In the genomic region with DNA sequence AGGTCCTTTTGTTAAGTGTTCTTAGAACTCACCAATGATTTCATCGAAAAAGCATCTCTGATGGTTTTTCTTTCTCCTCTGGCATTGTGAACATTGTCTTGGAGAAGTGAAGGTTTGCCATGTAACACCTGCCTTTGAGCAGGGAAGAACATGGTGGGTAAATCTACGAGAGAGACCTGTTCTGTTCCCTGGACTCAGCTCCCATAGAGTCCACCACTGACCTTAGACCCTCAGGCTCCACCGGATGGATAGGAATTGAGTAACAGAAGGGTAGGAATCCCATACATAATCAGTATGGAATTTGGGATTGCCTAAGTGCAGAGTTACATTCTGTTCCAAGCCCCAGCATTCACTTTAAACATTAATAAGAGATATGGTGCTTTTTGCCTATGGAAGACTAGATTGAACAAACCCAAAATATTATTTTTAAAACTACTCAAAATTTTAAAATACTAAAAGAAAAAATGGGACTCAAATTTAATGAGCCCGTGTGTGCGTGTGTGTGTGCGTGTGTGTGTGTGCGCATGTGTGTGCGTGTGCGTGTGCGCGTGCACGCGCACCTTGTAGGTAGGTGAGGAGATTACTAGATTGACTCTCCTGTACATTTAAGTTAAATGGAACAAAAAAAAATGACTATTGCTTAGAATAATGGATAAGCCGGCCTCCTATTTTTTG, we compare ENCODE assay signal across 1 cellular context.
A peak's percentile ranks its signal among the peaks of the same experiment; 100 is the strongest.
TF ChIP-seq lines count a peak whose summit lies in the region.

No MANE protein-coding gene starts in this region.

TF ChIP-seq in HepG2, 621 proteins besides CTCF, POLR2A, EP300 and RAD21 (continued from another document and continues in another):
- TF ChIP-seq POGK (CRISPR knock-in tag; conservative IDR thresholded peaks at IDR 0.05), result 0 out of 2 replicates have a peak, but pooled peaks have one; percentile 51
- no peak; the same call in 1 of the 2 replicates for TF ChIP-seq ZNF441 (CRISPR knock-in tag; IDR thresholded peaks at IDR 0.05; ENCODE audit: borderline replicate concordance)
- TF ChIP-seq ZBTB8A (CRISPR knock-in tag; IDR thresholded peaks at IDR 0.05; ENCODE audit: borderline replicate concordance, low read depth), result no peak
- TF ChIP-seq NKX3-1 (CRISPR knock-in tag; IDR thresholded peaks at IDR 0.05), result no peak
- peak; percentile 89 for TF ChIP-seq GATAD2A (CRISPR knock-in tag; IDR thresholded peaks at IDR 0.05)
- no peak for TF ChIP-seq ZHX2 (IDR thresholded peaks at IDR 0.05; ENCODE audit: low read depth)
- TF ChIP-seq ZHX2 (CRISPR knock-in tag; IDR thresholded peaks at IDR 0.05; ENCODE audit: borderline replicate concordance), result no peak
- no peak for TF ChIP-seq ZNF660 (CRISPR knock-in tag; IDR thresholded peaks at IDR 0.05; ENCODE audit: borderline replicate concordance, low read depth)
- peak; percentile 85 for TF ChIP-seq POGZ (CRISPR knock-in tag; IDR thresholded peaks at IDR 0.05)
- TF ChIP-seq TEAD3 (CRISPR knock-in tag; optimal IDR thresholded peaks at IDR 0.05; ENCODE audit: borderline replicate concordance), result peak; percentile 98
- TF ChIP-seq, protein P1, sequence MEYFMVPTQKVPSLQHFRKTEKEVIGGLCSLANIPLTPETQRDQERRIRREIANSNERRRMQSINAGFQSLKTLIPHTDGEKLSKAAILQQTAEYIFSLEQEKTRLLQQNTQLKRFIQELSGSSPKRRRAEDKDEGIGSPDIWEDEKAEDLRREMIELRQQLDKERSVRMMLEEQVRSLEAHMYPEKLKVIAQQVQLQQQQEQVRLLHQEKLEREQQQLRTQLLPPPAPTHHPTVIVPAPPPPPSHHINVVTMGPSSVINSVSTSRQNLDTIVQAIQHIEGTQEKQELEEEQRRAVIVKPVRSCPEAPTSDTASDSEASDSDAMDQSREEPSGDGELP (IDR thresholded peaks at IDR 0.05; ENCODE audit: borderline replicate concordance, low read depth), result no peak
- TF ChIP-seq, protein P2, sequence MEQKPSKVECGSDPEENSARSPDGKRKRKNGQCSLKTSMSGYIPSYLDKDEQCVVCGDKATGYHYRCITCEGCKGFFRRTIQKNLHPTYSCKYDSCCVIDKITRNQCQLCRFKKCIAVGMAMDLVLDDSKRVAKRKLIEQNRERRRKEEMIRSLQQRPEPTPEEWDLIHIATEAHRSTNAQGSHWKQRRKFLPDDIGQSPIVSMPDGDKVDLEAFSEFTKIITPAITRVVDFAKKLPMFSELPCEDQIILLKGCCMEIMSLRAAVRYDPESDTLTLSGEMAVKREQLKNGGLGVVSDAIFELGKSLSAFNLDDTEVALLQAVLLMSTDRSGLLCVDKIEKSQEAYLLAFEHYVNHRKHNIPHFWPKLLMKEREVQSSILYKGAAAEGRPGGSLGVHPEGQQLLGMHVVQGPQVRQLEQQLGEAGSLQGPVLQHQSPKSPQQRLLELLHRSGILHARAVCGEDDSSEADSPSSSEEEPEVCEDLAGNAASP (CRISPR knock-in tag; IDR thresholded peaks at IDR 0.05; ENCODE audit: borderline replicate concordance), result peak; percentile 50; the same call in 1 of the 2 replicates
- no peak for TF ChIP-seq SMARCE1 (IDR thresholded peaks at IDR 0.05; ENCODE audit: borderline replicate concordance)
- TF ChIP-seq, protein P3, sequence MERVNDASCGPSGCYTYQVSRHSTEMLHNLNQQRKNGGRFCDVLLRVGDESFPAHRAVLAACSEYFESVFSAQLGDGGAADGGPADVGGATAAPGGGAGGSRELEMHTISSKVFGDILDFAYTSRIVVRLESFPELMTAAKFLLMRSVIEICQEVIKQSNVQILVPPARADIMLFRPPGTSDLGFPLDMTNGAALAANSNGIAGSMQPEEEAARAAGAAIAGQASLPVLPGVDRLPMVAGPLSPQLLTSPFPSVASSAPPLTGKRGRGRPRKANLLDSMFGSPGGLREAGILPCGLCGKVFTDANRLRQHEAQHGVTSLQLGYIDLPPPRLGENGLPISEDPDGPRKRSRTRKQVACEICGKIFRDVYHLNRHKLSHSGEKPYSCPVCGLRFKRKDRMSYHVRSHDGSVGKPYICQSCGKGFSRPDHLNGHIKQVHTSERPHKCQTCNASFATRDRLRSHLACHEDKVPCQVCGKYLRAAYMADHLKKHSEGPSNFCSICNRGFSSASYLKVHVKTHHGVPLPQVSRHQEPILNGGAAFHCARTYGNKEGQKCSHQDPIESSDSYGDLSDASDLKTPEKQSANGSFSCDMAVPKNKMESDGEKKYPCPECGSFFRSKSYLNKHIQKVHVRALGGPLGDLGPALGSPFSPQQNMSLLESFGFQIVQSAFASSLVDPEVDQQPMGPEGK (CRISPR knock-in tag; IDR thresholded peaks at IDR 0.05), result 0 out of 2 replicates have a peak, but pooled peaks have one; percentile 19
- TF ChIP-seq, protein P4, sequence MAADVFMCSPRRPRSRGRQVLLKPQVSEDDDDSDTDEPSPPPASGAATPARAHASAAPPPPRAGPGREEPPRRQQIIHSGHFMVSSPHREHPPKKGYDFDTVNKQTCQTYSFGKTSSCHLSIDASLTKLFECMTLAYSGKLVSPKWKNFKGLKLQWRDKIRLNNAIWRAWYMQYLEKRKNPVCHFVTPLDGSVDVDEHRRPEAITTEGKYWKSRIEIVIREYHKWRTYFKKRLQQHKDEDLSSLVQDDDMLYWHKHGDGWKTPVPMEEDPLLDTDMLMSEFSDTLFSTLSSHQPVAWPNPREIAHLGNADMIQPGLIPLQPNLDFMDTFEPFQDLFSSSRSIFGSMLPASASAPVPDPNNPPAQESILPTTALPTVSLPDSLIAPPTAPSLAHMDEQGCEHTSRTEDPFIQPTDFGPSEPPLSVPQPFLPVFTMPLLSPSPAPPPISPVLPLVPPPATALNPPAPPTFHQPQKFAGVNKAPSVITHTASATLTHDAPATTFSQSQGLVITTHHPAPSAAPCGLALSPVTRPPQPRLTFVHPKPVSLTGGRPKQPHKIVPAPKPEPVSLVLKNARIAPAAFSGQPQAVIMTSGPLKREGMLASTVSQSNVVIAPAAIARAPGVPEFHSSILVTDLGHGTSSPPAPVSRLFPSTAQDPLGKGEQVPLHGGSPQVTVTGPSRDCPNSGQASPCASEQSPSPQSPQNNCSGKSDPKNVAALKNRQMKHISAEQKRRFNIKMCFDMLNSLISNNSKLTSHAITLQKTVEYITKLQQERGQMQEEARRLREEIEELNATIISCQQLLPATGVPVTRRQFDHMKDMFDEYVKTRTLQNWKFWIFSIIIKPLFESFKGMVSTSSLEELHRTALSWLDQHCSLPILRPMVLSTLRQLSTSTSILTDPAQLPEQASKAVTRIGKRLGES (CRISPR knock-in tag; IDR thresholded peaks at IDR 0.05; ENCODE audit: borderline replicate concordance), result no peak
- TF ChIP-seq NCOA1 (CRISPR knock-in tag; IDR thresholded peaks at IDR 0.05), result no peak
- peak; percentile 40; the same call in 1 of the 2 replicates for TF ChIP-seq ZNF710 (CRISPR knock-in tag; IDR thresholded peaks at IDR 0.05; ENCODE audit: borderline replicate concordance)
- no peak for TF ChIP-seq SP2 (CRISPR knock-in tag; IDR thresholded peaks at IDR 0.05)
- TF ChIP-seq MLLT10 (CRISPR knock-in tag; IDR thresholded peaks at IDR 0.05), result no peak
- TF ChIP-seq EHMT2 (IDR thresholded peaks at IDR 0.05; ENCODE audit: borderline replicate concordance, low read depth, low read length), result peak; percentile 43; the same call in 1 of the 2 replicates
- TF ChIP-seq RNF2 (conservative IDR thresholded peaks at IDR 0.05; ENCODE audit: low read depth), result no peak
- no peak for TF ChIP-seq GFI1 (CRISPR knock-in tag; IDR thresholded peaks at IDR 0.05; ENCODE audit: borderline replicate concordance)
- TF ChIP-seq, protein P5, sequence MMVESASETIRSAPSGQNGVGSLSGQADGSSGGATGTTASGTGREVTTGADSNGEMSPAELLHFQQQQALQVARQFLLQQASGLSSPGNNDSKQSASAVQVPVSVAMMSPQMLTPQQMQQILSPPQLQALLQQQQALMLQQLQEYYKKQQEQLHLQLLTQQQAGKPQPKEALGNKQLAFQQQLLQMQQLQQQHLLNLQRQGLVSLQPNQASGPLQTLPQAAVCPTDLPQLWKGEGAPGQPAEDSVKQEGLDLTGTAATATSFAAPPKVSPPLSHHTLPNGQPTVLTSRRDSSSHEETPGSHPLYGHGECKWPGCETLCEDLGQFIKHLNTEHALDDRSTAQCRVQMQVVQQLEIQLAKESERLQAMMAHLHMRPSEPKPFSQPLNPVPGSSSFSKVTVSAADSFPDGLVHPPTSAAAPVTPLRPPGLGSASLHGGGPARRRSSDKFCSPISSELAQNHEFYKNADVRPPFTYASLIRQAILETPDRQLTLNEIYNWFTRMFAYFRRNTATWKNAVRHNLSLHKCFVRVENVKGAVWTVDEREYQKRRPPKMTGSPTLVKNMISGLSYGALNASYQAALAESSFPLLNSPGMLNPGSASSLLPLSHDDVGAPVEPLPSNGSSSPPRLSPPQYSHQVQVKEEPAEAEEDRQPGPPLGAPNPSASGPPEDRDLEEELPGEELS (CRISPR knock-in tag; IDR thresholded peaks at IDR 0.05), result peak; percentile 37; the same call in 1 of the 2 replicates
- TF ChIP-seq, protein P6, sequence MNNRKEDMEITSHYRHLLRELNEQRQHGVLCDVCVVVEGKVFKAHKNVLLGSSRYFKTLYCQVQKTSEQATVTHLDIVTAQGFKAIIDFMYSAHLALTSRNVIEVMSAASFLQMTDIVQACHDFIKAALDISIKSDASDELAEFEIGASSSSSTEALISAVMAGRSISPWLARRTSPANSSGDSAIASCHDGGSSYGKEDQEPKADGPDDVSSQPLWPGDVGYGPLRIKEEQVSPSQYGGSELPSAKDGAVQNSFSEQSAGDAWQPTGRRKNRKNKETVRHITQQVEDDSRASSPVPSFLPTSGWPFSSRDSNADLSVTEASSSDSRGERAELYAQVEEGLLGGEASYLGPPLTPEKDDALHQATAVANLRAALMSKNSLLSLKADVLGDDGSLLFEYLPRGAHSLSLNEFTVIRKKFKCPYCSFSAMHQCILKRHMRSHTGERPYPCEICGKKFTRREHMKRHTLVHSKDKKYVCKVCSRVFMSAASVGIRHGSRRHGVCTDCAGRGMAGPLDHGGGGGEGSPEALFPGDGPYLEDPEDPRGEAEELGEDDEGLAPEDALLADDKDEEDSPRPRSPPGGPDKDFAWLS (CRISPR knock-in tag; IDR thresholded peaks at IDR 0.05; ENCODE audit: borderline replicate concordance), result no peak
- no peak for TF ChIP-seq MYC (CRISPR knock-in tag; IDR thresholded peaks at IDR 0.05; ENCODE audit: borderline replicate concordance)
- peak; percentile 58 for TF ChIP-seq PPARG (CRISPR knock-in tag; conservative IDR thresholded peaks at IDR 0.05)
- no peak for TF ChIP-seq MTA1 (CRISPR knock-in tag; IDR thresholded peaks at IDR 0.05; ENCODE audit: borderline replicate concordance)
